ENCODE assay signal across 1 cellular context in genomic region chr12:88579941-88580871, GRCh38.
A peak's percentile ranks its signal among the peaks of the same experiment; 100 is the strongest.
TF ChIP-seq lines count a peak whose summit lies in the region.

Gene KITLG, minus strand, starts transcription at chr12:88580471. Its CDS starts 193 bp downstream, at chr12:88580278.

TF ChIP-seq in HepG2, 621 proteins besides CTCF, POLR2A, EP300 and RAD21 (continued from another document and continues in another):
- TF ChIP-seq ZNF503 (CRISPR knock-in tag; IDR thresholded peaks at IDR 0.05): no peak
- TF ChIP-seq ZBTB37 (CRISPR knock-in tag; IDR thresholded peaks at IDR 0.05): no peak
- TF ChIP-seq KMT2A (CRISPR knock-in tag; IDR thresholded peaks at IDR 0.05): peak; percentile 74; the same call in 1 of the 2 replicates
- no peak for TF ChIP-seq ZFYVE20 (CRISPR knock-in tag; IDR thresholded peaks at IDR 0.05; ENCODE audit: borderline replicate concordance, low read depth)
- TF ChIP-seq SP5 (CRISPR knock-in tag; IDR thresholded peaks at IDR 0.05; ENCODE audit: borderline replicate concordance, low read depth): 0 out of 2 replicates have a peak, but pooled peaks have one; percentile 10
- no peak for TF ChIP-seq MEIS2 (CRISPR knock-in tag; IDR thresholded peaks at IDR 0.05)
- TF ChIP-seq REXO4 (CRISPR knock-in tag; IDR thresholded peaks at IDR 0.05; ENCODE audit: borderline replicate concordance): no peak
- no peak for TF ChIP-seq SKI (IDR thresholded peaks at IDR 0.05; ENCODE audit: partially characterized antibody)
- TF ChIP-seq FUBP1 (CRISPR knock-in tag; IDR thresholded peaks at IDR 0.05; ENCODE audit: borderline replicate concordance): no peak
- TF ChIP-seq ZNF737 (CRISPR knock-in tag; IDR thresholded peaks at IDR 0.05; ENCODE audit: borderline replicate concordance): no peak
- TF ChIP-seq THAP11 (CRISPR knock-in tag; IDR thresholded peaks at IDR 0.05): no peak
- TF ChIP-seq ZBTB43 (CRISPR knock-in tag; conservative IDR thresholded peaks at IDR 0.05): no peak
- TF ChIP-seq TFDP2 (CRISPR knock-in tag; IDR thresholded peaks at IDR 0.05): peak; percentile 85
- no peak for TF ChIP-seq HNF4A (CRISPR knock-in tag; IDR thresholded peaks at IDR 0.05)
- TF ChIP-seq MTF2 (CRISPR knock-in tag; IDR thresholded peaks at IDR 0.05; ENCODE audit: borderline replicate concordance): peak; percentile 89; the same call in 1 of the 2 replicates
- no peak for TF ChIP-seq ASH2L (IDR thresholded peaks at IDR 0.05; ENCODE audit: insufficient read length, low read depth, low read length)
- 0 out of 2 replicates have a peak, but pooled peaks have one; percentile 26 for TF ChIP-seq SMAD1 (CRISPR knock-in tag; IDR thresholded peaks at IDR 0.05; ENCODE audit: borderline replicate concordance, low read depth)
- no peak for TF ChIP-seq CC2D1A (CRISPR knock-in tag; IDR thresholded peaks at IDR 0.05)
- no peak for TF ChIP-seq CEBPG (CRISPR knock-in tag; IDR thresholded peaks at IDR 0.05)
- TF ChIP-seq BRCA1 (CRISPR knock-in tag; IDR thresholded peaks at IDR 0.05): no peak
- TF ChIP-seq PATZ1 (CRISPR knock-in tag; IDR thresholded peaks at IDR 0.05): 0 out of 2 replicates have a peak, but pooled peaks have one; percentile 10
- no peak for TF ChIP-seq TRIM22 (IDR thresholded peaks at IDR 0.05)
- no peak for TF ChIP-seq SOX13 (IDR thresholded peaks at IDR 0.05)
- no peak for TF ChIP-seq SOX13 (CRISPR knock-in tag; conservative IDR thresholded peaks at IDR 0.05 in 1 of 2, IDR thresholded peaks at IDR 0.05 in 1 of 2)
- TF ChIP-seq ZFP1 (CRISPR knock-in tag; IDR thresholded peaks at IDR 0.05): no peak
- TF ChIP-seq ZNF333 (CRISPR knock-in tag; IDR thresholded peaks at IDR 0.05; ENCODE audit: borderline replicate concordance): no peak
- no peak for TF ChIP-seq FOXK2 (IDR thresholded peaks at IDR 0.05)
- TF ChIP-seq ELF3 (CRISPR knock-in tag; IDR thresholded peaks at IDR 0.05): no peak
- TF ChIP-seq HOMEZ (CRISPR knock-in tag; IDR thresholded peaks at IDR 0.05; ENCODE audit: low read depth): no peak
- no peak for TF ChIP-seq SAP130 (CRISPR knock-in tag; IDR thresholded peaks at IDR 0.05; ENCODE audit: low read depth)
- TF ChIP-seq CENPT (CRISPR knock-in tag; IDR thresholded peaks at IDR 0.05; ENCODE audit: low read depth): no peak
- peak; percentile 36 for TF ChIP-seq XRCC5 (optimal IDR thresholded peaks at IDR 0.05; ENCODE audit: low read length)
- TF ChIP-seq MAX (IDR thresholded peaks at IDR 0.05): peak; percentile 68
- TF ChIP-seq ZNF543 (CRISPR knock-in tag; IDR thresholded peaks at IDR 0.05): no peak
- TF ChIP-seq TBP (CRISPR knock-in tag; IDR thresholded peaks at IDR 0.05): no peak
- no peak for TF ChIP-seq ZBTB1 (CRISPR knock-in tag; IDR thresholded peaks at IDR 0.05; ENCODE audit: borderline replicate concordance)
- no peak for TF ChIP-seq MED8 (CRISPR knock-in tag; IDR thresholded peaks at IDR 0.05; ENCODE audit: insufficient replicate concordance)
- TF ChIP-seq HDAC6 (IDR thresholded peaks at IDR 0.05; ENCODE audit: low read depth, low read length): 0 out of 2 replicates have a peak, but pooled peaks have one; percentile 81
- TF ChIP-seq PRDM15 (CRISPR knock-in tag; IDR thresholded peaks at IDR 0.05): no peak
- TF ChIP-seq PHF5A (CRISPR knock-in tag; IDR thresholded peaks at IDR 0.05; ENCODE audit: low read depth, unreplicated experiment): no peak
- TF ChIP-seq ATM (IDR thresholded peaks at IDR 0.05; ENCODE audit: borderline replicate concordance): no peak
- no peak for TF ChIP-seq ZNF570 (CRISPR knock-in tag; IDR thresholded peaks at IDR 0.05; ENCODE audit: borderline replicate concordance)
- TF ChIP-seq SRY (CRISPR knock-in tag; IDR thresholded peaks at IDR 0.05): no peak
- peak; percentile 33; the same call in 1 of the 2 replicates for TF ChIP-seq ZGPAT (CRISPR knock-in tag; IDR thresholded peaks at IDR 0.05)
- no peak for TF ChIP-seq CENPBD1 (CRISPR knock-in tag; IDR thresholded peaks at IDR 0.05; ENCODE audit: borderline replicate concordance, low read depth)
